In the genomic region with DNA sequence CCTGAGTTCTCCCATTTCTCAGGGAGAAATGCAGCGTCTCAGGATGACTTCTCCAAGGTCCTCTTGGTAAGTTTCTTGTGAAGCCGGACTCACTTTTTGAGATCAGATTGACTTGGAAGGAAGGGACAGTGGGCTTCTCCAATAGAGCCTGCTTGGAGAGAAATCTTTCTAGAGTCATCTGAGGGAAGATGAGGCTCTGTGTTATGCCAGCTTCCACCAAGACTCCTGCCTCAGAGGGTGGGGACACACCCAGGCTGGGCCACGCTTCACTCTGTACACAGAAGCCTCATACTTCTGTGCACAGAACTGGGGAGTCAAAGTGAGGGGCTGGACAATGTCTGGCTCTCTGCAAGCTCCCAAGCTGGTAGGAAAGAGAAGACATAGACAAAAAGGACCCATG, we compare ENCODE assay signal across 9 cellular contexts. TPM values are rescaled to one million over a fixed set of nuclear protein-coding genes. Genes with fewer than 3 reads are reported as not detected.
DNase-seq lines count a peak whose midpoint lies in the region; ATAC-seq and TF ChIP-seq lines count a peak whose summit lies in the region.
"Had no signal": no experiment of that assay in that cellular context is flagged by ENCODE, and none has a peak within 500 bp of the region (broad histone marks: within the 10 kb centered on the region; RNA-seq: fewer than 3 reads in every experiment).

No MANE protein-coding gene starts in this region.

- intact Hi-C loops in dorsolateral prefrontal cortex (cut with DNase I) = loop anchor here (5.0 to 10.0 kb wide), 5 partner anchors 178 to 499 kb away; partner anchors contain the start of genes SLC29A3 (in 1 of the 2) and UNC5B (in 1 of the 2)
- intact Hi-C loops in PC-3 (cut with micrococcal nuclease) = no loop called here

- ATAC-seq in PC-3 (no peak), GM18520 (IDR thresholded peaks at IDR 0.05; ENCODE audit: unreplicated experiment) (no peak)

- H3K9me2 ChIP-seq in Loucy (replicated peaks; ENCODE audit: low read depth, low read length) = no peaks in the 10 kb centered on the region
- H3K9me2 ChIP-seq in PC-3 (replicated peaks; ENCODE audit: low read length) = no peaks in the 10 kb centered on the region

- H4K20me1 ChIP-seq in Loucy (ENCODE audit: insufficient read depth, low read length, poor library complexity, severe bottlenecking) = no peaks in the 10 kb centered on the region
- no peaks in the 10 kb centered on the region for H4K20me1 ChIP-seq in neural progenitor cell (ENCODE audit: low read depth)
- no peaks in the 10 kb centered on the region for H4K20me1 ChIP-seq in PC-3 (ENCODE audit: low read length)

- no peaks in the 10 kb centered on the region for H3K27me3 ChIP-seq in ACC112 (ENCODE audit: insufficient read depth, low read length)
- H3K27me3 ChIP-seq in Loucy (ENCODE audit: insufficient read depth, low read length, poor library complexity, severe bottlenecking) = no peaks in the 10 kb centered on the region
- no peaks in the 10 kb centered on the region for H3K27me3 ChIP-seq in dorsolateral prefrontal cortex
- H3K27me3 ChIP-seq in neural progenitor cell = no peaks in the 10 kb centered on the region
- H3K27me3 ChIP-seq in PC-3 (ENCODE audit: low read length) = no peaks in the 10 kb centered on the region
- no peaks in the 10 kb centered on the region for H3K27me3 ChIP-seq in HAP-1 (ENCODE audit: low read depth)

- peaks cover 23% of the 10 kb centered on the region for H3K4me1 ChIP-seq in ACC112 (ENCODE audit: control insufficient read depth, insufficient read depth, low read length, unreplicated experiment)
- peaks cover 25% of the 10 kb centered on the region for H3K4me1 ChIP-seq in Loucy (ENCODE audit: insufficient read depth, low read length, poor library complexity, severe bottlenecking)
- peaks cover 19% of the 10 kb centered on the region for H3K4me1 ChIP-seq in neural progenitor cell
- H3K4me1 ChIP-seq in PC-3 (ENCODE audit: insufficient read depth, low read length) = no peaks in the 10 kb centered on the region
- H3K4me1 ChIP-seq in HAP-1 = no peaks in the 10 kb centered on the region

- H3K79me2 ChIP-seq in ACC112 (ENCODE audit: control insufficient read depth, insufficient read depth, low read length, unreplicated experiment) (no peaks in the 10 kb centered on the region), Loucy (ENCODE audit: insufficient read depth, low read length) (no peaks in the 10 kb centered on the region), neural progenitor cell (ENCODE audit: low read depth) (no peaks in the 10 kb centered on the region), PC-3 (ENCODE audit: low read length) (no peaks in the 10 kb centered on the region)

- H3K27me3 Mint-ChIP-seq in neural progenitor cell (ENCODE audit: insufficient read depth, low read depth) = peaks cover 5% of the 10 kb centered on the region

- BruUV-seq in PC-3 (replicated peaks; lab: Mats Ljungman, UMichigan) = no TSS peak

- TF ChIP-seq CTCF in Loucy (conservative IDR thresholded peaks at IDR 0.05; ENCODE audit: low read length) (no peak), dorsolateral prefrontal cortex (IDR thresholded peaks at IDR 0.05 in 54 of 56, conservative IDR thresholded peaks at IDR 0.05 in 2 of 56; ENCODE audit: low read depth in 1 of 56, partially characterized antibody in 56 of 56) (no peak), neural progenitor cell (IDR thresholded peaks at IDR 0.05) (no peak), PC-3 (conservative IDR thresholded peaks at IDR 0.05; ENCODE audit: low read depth, low read length) (no peak)

- peak overlapping the region; percentile 40 for H3K4me2 ChIP-seq in Loucy (ENCODE audit: low read depth, low read length, poor library complexity, severe bottlenecking)
- no peak overlapping the region for H3K4me2 ChIP-seq in neural progenitor cell
- no peak overlapping the region for H3K4me2 ChIP-seq in PC-3 (ENCODE audit: low read length)

- POLR2A ChIA-PET in PC-3 (lab: Charles Lee; ENCODE audit: unreplicated experiment) = no interaction called here

- DNase-seq in dorsolateral prefrontal cortex (no peak), neural progenitor cell (ENCODE audit: low spot score) (no peak), PC-3 (no peak), cerebellar cortex (ENCODE audit: low spot score) (no peak), HAP-1 (ENCODE audit: low spot score in 2 of 2) (no peak)

- peaks cover 20% of the 10 kb centered on the region for H3K4me1 Mint-ChIP-seq in neural progenitor cell

- peak overlapping the region; percentile 46 for H3K27ac Mint-ChIP-seq in neural progenitor cell

- H3K9me3 ChIP-seq in Loucy (ENCODE audit: insufficient read depth, low read depth, low read length) = no peaks in the 10 kb centered on the region
- no peaks in the 10 kb centered on the region for H3K9me3 ChIP-seq in neural progenitor cell (ENCODE audit: low read depth)
- no peaks in the 10 kb centered on the region for H3K9me3 ChIP-seq in PC-3 (ENCODE audit: low read length)
- H3K9me3 ChIP-seq in HAP-1 = no peaks in the 10 kb centered on the region

- H3K27ac ChIP-seq in ACC112 (ENCODE audit: low read depth, low read length) (peak overlapping the region; percentile 86), dorsolateral prefrontal cortex (peak overlapping the region; percentile 87 to 99 (median 97)), neural progenitor cell (no peak overlapping the region), PC-3 (ENCODE audit: low read length) (no peak overlapping the region)

- H3K9me3 Mint-ChIP-seq in neural progenitor cell = no peaks in the 10 kb centered on the region

- no peaks in the 10 kb centered on the region for H3K36me3 Mint-ChIP-seq in neural progenitor cell

- peak overlapping the region; percentile 55 for H2AFZ ChIP-seq in ACC112 (ENCODE audit: low read length, unreplicated experiment)
- peak overlapping the region; percentile 81 for H2AFZ ChIP-seq in Loucy (ENCODE audit: low read length)
- H2AFZ ChIP-seq in neural progenitor cell (replicated peaks) = no peak overlapping the region
- H2AFZ ChIP-seq in PC-3 (ENCODE audit: low read length) = no peak overlapping the region

- H3F3A ChIP-seq in Loucy (ENCODE audit: low read depth) = no peaks in the 10 kb centered on the region
- peaks cover 3% of the 10 kb centered on the region for H3F3A ChIP-seq in neural progenitor cell (ENCODE audit: low read depth)
- H3F3A ChIP-seq in PC-3 (ENCODE audit: low read length, unreplicated experiment) = no peaks in the 10 kb centered on the region

- H3K9ac ChIP-seq in Loucy (ENCODE audit: low read depth, low read length, poor library complexity, severe bottlenecking) (peak overlapping the region; percentile 65), neural progenitor cell (no peak overlapping the region), PC-3 (ENCODE audit: low read length) (no peak overlapping the region)

- in situ Hi-C loops in HAP-1 (cut with MboI; ENCODE audit: low sequenced_read_pairs) = no loop called here

- H3K36me3 ChIP-seq in ACC112 (ENCODE audit: insufficient read depth, low read length) (no peaks in the 10 kb centered on the region), Loucy (ENCODE audit: insufficient read depth, low read length) (no peaks in the 10 kb centered on the region), neural progenitor cell (no peaks in the 10 kb centered on the region), PC-3 (ENCODE audit: low read depth, low read length) (no peaks in the 10 kb centered on the region), HAP-1 (replicated peaks) (no peaks in the 10 kb centered on the region)

- CTCF ChIA-PET in PC-3 (lab: Charles Lee) = no interaction called here

- peak overlapping the region; percentile 10 for H3K4me3 ChIP-seq in ACC112 (ENCODE audit: low read depth, low read length)
- no peak overlapping the region for H3K4me3 ChIP-seq in Loucy (ENCODE audit: low read length, poor library complexity, severe bottlenecking)
- peak overlapping the region in 3 of 59 donors; percentile 1 to 36 (median 23) for H3K4me3 ChIP-seq in dorsolateral prefrontal cortex
- H3K4me3 ChIP-seq in neural progenitor cell = no peak overlapping the region
- no peak overlapping the region for H3K4me3 ChIP-seq in PC-3 (ENCODE audit: low read length)
- no peak overlapping the region for H3K4me3 ChIP-seq in HAP-1

- H3K4me3 Mint-ChIP-seq in neural progenitor cell = no peak overlapping the region

RNA-seq across cellular contexts. Expression of gene C10orf105, which starts 5.5 kb away (rescaled TPM):
- total RNA-seq in dorsolateral prefrontal cortex (10 to 100 TPM in 14 of 120 experiments, 1 to 10 TPM in 102, under 1 TPM in 4; 0.63 to 21.1 (median 4.3) TPM), neural progenitor cell (ENCODE audit: low replicate concordance) (0.39 and 1.5 TPM in 2 replicates), PC-3 (2014; rRNA removed) (not detected in 2 replicates)
- total RNA-seq: kidney epithelial cell had no signal

RNA-seq across cellular contexts. Expression of gene VSIR, which starts 59.3 kb away (rescaled TPM):
- 100 to 1,000 TPM in 4 of 120 experiments, 10 to 100 TPM in 116; 23.3 to 173 (median 52.8) TPM for total RNA-seq in dorsolateral prefrontal cortex
- 0.46 TPM in 1 of 2 replicates, not detected in the other for total RNA-seq in neural progenitor cell (ENCODE audit: low replicate concordance)
- 13.7 and 14.1 TPM in 2 replicates for total RNA-seq in PC-3 (2014; rRNA removed)

Comparison
In these comparisons a context has a peak if more than half of its experiments do, and no peak if none do; other contexts are left out.
1. H2AFZ ChIP-seq: peak in ACC112 (single experiment) and Loucy (single experiment); none in neural progenitor cell (single experiment) and PC-3 (single experiment).
2. H3K27ac ChIP-seq: peak in ACC112 (single experiment) and dorsolateral prefrontal cortex (59 of 59); none in neural progenitor cell (single experiment) and PC-3 (single experiment).
3. RNA of gene VSIR, which starts 59.3 kb away (total RNA-seq): 23.3 to 173 TPM in dorsolateral prefrontal cortex and 13.7 to 14.1 TPM in PC-3; 0.46 TPM in neural progenitor cell; every median in the first group is over 10 times any median in the second.